24 cellular contexts compared by ENCODE assay signal in genomic region chr4:84908876-84909275, GRCh38.
"Had no signal": no experiment of that assay in that cellular context is flagged by ENCODE, and none has a peak within 500 bp of the region (broad histone marks: within the 10 kb centered on the region; RNA-seq: fewer than 3 reads in every experiment).

No MANE protein-coding gene starts in this region.

- H3K36me3 ChIP-seq: brain microvascular endothelial cell had no signal

- H3K4me3 Mint-ChIP-seq: activated CD4-positive, alpha-beta memory T cell treated with anti-CD3 and anti-CD28 coated beads, Interleukin-2, amount 10 ng/mL, durations not matched to agents 7 days and 5 days; activated CD4-positive, alpha-beta T cell treated with anti-CD3 and anti-CD28 coated beads, Interleukin-2, amount 10 ng/mL, durations not matched to agents 7 days and 5 days; activated naive CD4-positive, alpha-beta T cell treated with anti-CD3 and anti-CD28 coated beads, Interleukin-2, amount 10 ng/mL, durations not matched to agents 7 days and 5 days; activated naive CD8-positive, alpha-beta T cell treated with anti-CD3 and anti-CD28 coated beads, Interleukin-2, amount 10 ng/mL, durations not matched to agents 7 days and 5 days; activated T-cell treated with anti-CD3 and anti-CD28 coated beads, Interleukin-2, amount 50 U/mL, for 24 hours; activated T-cell treated with anti-CD3 and anti-CD28 coated beads, Interleukin-2, amount 50 U/mL, for 72 hours; central memory CD8-positive, alpha-beta T cell had no signal

- H3K27me3 Mint-ChIP-seq: activated CD4-positive, alpha-beta memory T cell treated with anti-CD3 and anti-CD28 coated beads, Interleukin-2, amount 10 ng/mL, durations not matched to agents 7 days and 5 days; activated CD4-positive, alpha-beta T cell treated with anti-CD3 and anti-CD28 coated beads, Interleukin-2, amount 10 ng/mL, durations not matched to agents 7 days and 5 days; activated naive CD4-positive, alpha-beta T cell treated with anti-CD3 and anti-CD28 coated beads, Interleukin-2, amount 10 ng/mL, durations not matched to agents 7 days and 5 days; activated naive CD8-positive, alpha-beta T cell treated with anti-CD3 and anti-CD28 coated beads, Interleukin-2, amount 10 ng/mL, durations not matched to agents 7 days and 5 days; activated T-cell treated with anti-CD3 and anti-CD28 coated beads, Interleukin-2, amount 50 U/mL, for 24 hours; central memory CD8-positive, alpha-beta T cell had no signal

- DNase-seq: activated CD4-positive, alpha-beta memory T cell treated with anti-CD3 and anti-CD28 coated beads, Interleukin-2, amount 10 ng/mL, durations not matched to agents 7 days and 5 days; activated CD4-positive, alpha-beta T cell treated with anti-CD3 and anti-CD28 coated beads for 1 hour; activated CD4-positive, alpha-beta T cell treated with anti-CD3 and anti-CD28 coated beads for 4 hours; activated CD4-positive, alpha-beta T cell treated with anti-CD3 and anti-CD28 coated beads, Interleukin-2, amount 10 ng/mL, durations not matched to agents 7 days and 5 days; activated CD4-positive, alpha-beta T cell treated with anti-CD3 and anti-CD28 coated beads, Interleukin-2, amount 50 U/mL, for 4 hours; activated CD8-positive, alpha-beta memory T cell treated with anti-CD3 and anti-CD28 coated beads, Interleukin-2, amount 50 U/mL, for 48 hours; activated gamma-delta T cell; activated naive CD4-positive, alpha-beta T cell; activated naive CD4-positive, alpha-beta T cell treated with anti-CD3 and anti-CD28 coated beads, Interleukin-2, amount 10 ng/mL, durations not matched to agents 7 days and 5 days; activated naive CD8-positive, alpha-beta T cell treated with anti-CD3 and anti-CD28 coated beads, Interleukin-2, amount 10 ng/mL, durations not matched to agents 7 days and 5 days; activated T-cell treated with anti-CD3 and anti-CD28 coated beads for 4 hours; activated T-cell treated with anti-CD3 and anti-CD28 coated beads, Interleukin-2, amount 50 U/mL, for 24 hours; activated T-cell treated with anti-CD3 and anti-CD28 coated beads, Interleukin-2, amount 50 U/mL, for 72 hours; amniotic stem cell; anterior cingulate cortex; brain microvascular endothelial cell; cortex of kidney; effector CD8-positive, alpha-beta T cell; foreskin melanocyte; T-helper 2 cell had no signal

- H3K27ac ChIP-seq: brain microvascular endothelial cell, gastroesophageal sphincter had no signal

- H3K4me3 ChIP-seq: gastroesophageal sphincter had no signal

- H3K4me1 Mint-ChIP-seq: activated CD4-positive, alpha-beta memory T cell treated with anti-CD3 and anti-CD28 coated beads, Interleukin-2, amount 10 ng/mL, durations not matched to agents 7 days and 5 days; activated CD4-positive, alpha-beta T cell treated with anti-CD3 and anti-CD28 coated beads, Interleukin-2, amount 10 ng/mL, durations not matched to agents 7 days and 5 days; activated naive CD4-positive, alpha-beta T cell treated with anti-CD3 and anti-CD28 coated beads, Interleukin-2, amount 10 ng/mL, durations not matched to agents 7 days and 5 days; activated naive CD8-positive, alpha-beta T cell treated with anti-CD3 and anti-CD28 coated beads, Interleukin-2, amount 10 ng/mL, durations not matched to agents 7 days and 5 days; central memory CD8-positive, alpha-beta T cell had no signal

- ATAC-seq: activated naive CD4-positive, alpha-beta T cell treated with anti-CD3 and anti-CD28 coated beads, Interleukin-2, amount 50 U/mL, for 72 hours; activated T-cell treated with anti-CD3 and anti-CD28 coated beads, Interleukin-2, amount 50 U/mL, for 72 hours; esophagus mucosa; gastroesophageal sphincter had no signal

- H3K27ac Mint-ChIP-seq: activated CD4-positive, alpha-beta memory T cell treated with anti-CD3 and anti-CD28 coated beads, Interleukin-2, amount 10 ng/mL, durations not matched to agents 7 days and 5 days; activated CD4-positive, alpha-beta T cell treated with anti-CD3 and anti-CD28 coated beads, Interleukin-2, amount 10 ng/mL, durations not matched to agents 7 days and 5 days; activated naive CD4-positive, alpha-beta T cell treated with anti-CD3 and anti-CD28 coated beads, Interleukin-2, amount 10 ng/mL, durations not matched to agents 7 days and 5 days; activated naive CD4-positive, alpha-beta T cell treated with anti-CD3 and anti-CD28 coated beads, Interleukin-2, amount 50 U/mL, for 72 hours; activated naive CD8-positive, alpha-beta T cell treated with anti-CD3 and anti-CD28 coated beads, Interleukin-2, amount 10 ng/mL, durations not matched to agents 7 days and 5 days; activated T-cell treated with anti-CD3 and anti-CD28 coated beads, Interleukin-2, amount 50 U/mL, for 24 hours; activated T-cell treated with anti-CD3 and anti-CD28 coated beads, Interleukin-2, amount 50 U/mL, for 72 hours had no signal

- H3K9me3 ChIP-seq: gastroesophageal sphincter had no signal

- H3K9me3 Mint-ChIP-seq: activated CD4-positive, alpha-beta memory T cell treated with anti-CD3 and anti-CD28 coated beads, Interleukin-2, amount 10 ng/mL, durations not matched to agents 7 days and 5 days; activated CD4-positive, alpha-beta T cell treated with anti-CD3 and anti-CD28 coated beads, Interleukin-2, amount 10 ng/mL, durations not matched to agents 7 days and 5 days; activated naive CD4-positive, alpha-beta T cell treated with anti-CD3 and anti-CD28 coated beads, Interleukin-2, amount 10 ng/mL, durations not matched to agents 7 days and 5 days; activated naive CD8-positive, alpha-beta T cell treated with anti-CD3 and anti-CD28 coated beads, Interleukin-2, amount 10 ng/mL, durations not matched to agents 7 days and 5 days; activated T-cell treated with anti-CD3 and anti-CD28 coated beads, Interleukin-2, amount 50 U/mL, for 24 hours had no signal

- H3K27me3 ChIP-seq: brain microvascular endothelial cell, gastroesophageal sphincter had no signal

- H3K36me3 Mint-ChIP-seq: activated naive CD4-positive, alpha-beta T cell treated with anti-CD3 and anti-CD28 coated beads, Interleukin-2, amount 10 ng/mL, durations not matched to agents 7 days and 5 days; activated naive CD4-positive, alpha-beta T cell treated with anti-CD3 and anti-CD28 coated beads, Interleukin-2, amount 50 U/mL, for 72 hours; activated naive CD8-positive, alpha-beta T cell treated with anti-CD3 and anti-CD28 coated beads, Interleukin-2, amount 10 ng/mL, durations not matched to agents 7 days and 5 days had no signal
